ENCODE assay signal across 13 cellular contexts in genomic region chr20:32191873-32192272, GRCh38. TPM values are rescaled to one million over a fixed set of nuclear protein-coding genes. Genes with fewer than 3 reads are reported as not detected.
DNase-seq lines count a peak whose midpoint lies in the region; ATAC-seq, FAIRE-seq and TF ChIP-seq lines count a peak whose summit lies in the region.
"Had no signal": no experiment of that assay in that cellular context is flagged by ENCODE, and none has a peak within 500 bp of the region (broad histone marks: within the 10 kb centered on the region; RNA-seq: fewer than 3 reads in every experiment).

No MANE protein-coding gene starts in this region.

- H3K4me1 Mint-ChIP-seq in CD4-positive, CD25-positive, alpha-beta regulatory T cell = peaks cover 4 to 37% (median 17%) of the 10 kb centered on the region in 4 donors
- H3K4me1 Mint-ChIP-seq in chondrocyte (ENCODE audit: low read depth) (peaks cover 32% of the 10 kb centered on the region), nephron (peaks cover 14% of the 10 kb centered on the region)

- FAIRE-seq in GM12892 (lab: Jason Lieb, UNC) = peak; percentile 40

- no peak overlapping the region for H3K4me3 ChIP-seq in CD4-positive, CD25-positive, alpha-beta regulatory T cell (ENCODE audit: low read depth, low read length)
- H3K4me3 ChIP-seq: adrenal gland, coronary artery, transverse colon had no signal

- H3K36me3 Mint-ChIP-seq in CD4-positive, CD25-positive, alpha-beta regulatory T cell = peaks cover 17% of the 10 kb centered on the region
- H3K36me3 Mint-ChIP-seq in chondrocyte (ENCODE audit: low read depth) (peaks cover 22% of the 10 kb centered on the region), nephron (ENCODE audit: low read depth) (peaks cover 33% of the 10 kb centered on the region)

- peak overlapping the region; percentile 47 to 86 (median 70) for H3K4me3 Mint-ChIP-seq in CD4-positive, CD25-positive, alpha-beta regulatory T cell
- H3K4me3 Mint-ChIP-seq in chondrocyte (ENCODE audit: unreplicated experiment) = no peak overlapping the region
- H3K4me3 Mint-ChIP-seq in nephron = peak overlapping the region in 2 of 3 experiments; percentile 61 to 85

- H3K27ac Mint-ChIP-seq in CD4-positive, CD25-positive, alpha-beta regulatory T cell = peak overlapping the region in 2 of 3 donors; percentile 77 to 91
- H3K27ac Mint-ChIP-seq in chondrocyte (ENCODE audit: unreplicated experiment) (peak overlapping the region; percentile 70), nephron (peak overlapping the region in 2 of 3 experiments; percentile 33 to 37)

- H3K9me3 Mint-ChIP-seq in CD4-positive, CD25-positive, alpha-beta regulatory T cell = no peaks in the 10 kb centered on the region
- H3K9me3 Mint-ChIP-seq in chondrocyte (ENCODE audit: low read depth) (no peaks in the 10 kb centered on the region), nephron (no peaks in the 10 kb centered on the region)

- H3K4me1 ChIP-seq in CD4-positive, CD25-positive, alpha-beta regulatory T cell (ENCODE audit: control insufficient read depth, insufficient read depth, low read length, poor library complexity, severe bottlenecking) = peaks cover 13% of the 10 kb centered on the region

- DNase-seq in CD4-positive, CD25-positive, alpha-beta regulatory T cell = no peak
- DNase-seq in GM12892 (ENCODE audit: insufficient read length) (no peak), chondrocyte (ENCODE audit: low spot score) (no peak), glomerular visceral epithelial cell (ENCODE audit: extremely low spot score) (no peak), RPMI8226 (no peak)
- DNase-seq: midbrain; NK-92 treated with Interleukin-12 subunit alpha and Interleukin-12 subunit beta, amount 100 ng/mL, for 24 hours; SHP77 treated with DMSO at 0.1 percent for 48 hours; transverse colon had no signal

- peaks cover 18% of the 10 kb centered on the region for H3K36me3 ChIP-seq in CD4-positive, CD25-positive, alpha-beta regulatory T cell (ENCODE audit: control insufficient read depth, insufficient read depth, low read length)

- TF ChIP-seq CTCF in chondrocyte (IDR thresholded peaks at IDR 0.05) (no peak), nephron (IDR thresholded peaks at IDR 0.05; ENCODE audit: unreplicated experiment in 3 of 3) (no peak)

- no peaks in the 10 kb centered on the region for H3K27me3 ChIP-seq in CD4-positive, CD25-positive, alpha-beta regulatory T cell (ENCODE audit: control insufficient read depth, insufficient read depth, low read length)
- H3K27me3 ChIP-seq: adrenal gland, transverse colon had no signal

- no peaks in the 10 kb centered on the region for H3K27me3 Mint-ChIP-seq in CD4-positive, CD25-positive, alpha-beta regulatory T cell
- H3K27me3 Mint-ChIP-seq in chondrocyte (ENCODE audit: low read depth) = no peaks in the 10 kb centered on the region
- no peaks in the 10 kb centered on the region for H3K27me3 Mint-ChIP-seq in nephron (ENCODE audit: low read depth)

- ATAC-seq in CD4-positive, CD25-positive, alpha-beta regulatory T cell (ENCODE audit: low read depth in 2 of 2) = no peak
- no peak for ATAC-seq in HG03175 (IDR thresholded peaks at IDR 0.05; ENCODE audit: unreplicated experiment)

- no peak for TF ChIP-seq POLR2A in GM12892 (IDR thresholded peaks at IDR 0.05; ENCODE audit: low read depth, low read length)

- H3K9me3 ChIP-seq in CD4-positive, CD25-positive, alpha-beta regulatory T cell (ENCODE audit: control insufficient read depth in 2 of 2, low read length in 2 of 2) = no peaks in the 10 kb centered on the region
- H3K9me3 ChIP-seq: adrenal gland, transverse colon had no signal

- peak overlapping the region; percentile 7 for H3K27ac ChIP-seq in CD4-positive, CD25-positive, alpha-beta regulatory T cell (ENCODE audit: insufficient read depth, low read length, poor library complexity, severe bottlenecking)

RNA-seq across cellular contexts. Expression of gene PLAGL2, which starts 15.7 kb away (rescaled TPM):
- total RNA-seq in CD4-positive, CD25-positive, alpha-beta regulatory T cell = 22.9 TPM
- polyA plus RNA-seq in CD4-positive, CD25-positive, alpha-beta regulatory T cell = 1 to 10 TPM; 2.8 to 5.3 (median 4.0) TPM
- polyA plus RNA-seq in GM12892 (2012; ENCODE audit: missing spikeins) = 10.4 TPM
- 9.1 to 16.9 TPM (median 16.4 TPM) in 3 replicates for total RNA-seq in chondrocyte

RNA-seq across cellular contexts. Expression of gene POFUT1, which starts 15.8 kb away (rescaled TPM):
- 14.1 TPM for total RNA-seq in CD4-positive, CD25-positive, alpha-beta regulatory T cell
- 10 to 100 TPM; 10.0 to 14.3 (median 12.0) TPM for polyA plus RNA-seq in CD4-positive, CD25-positive, alpha-beta regulatory T cell
- 13.8 TPM for polyA plus RNA-seq in GM12892 (2012; ENCODE audit: missing spikeins)
- 61.6 to 68.3 TPM (median 66.4 TPM) in 3 replicates for total RNA-seq in chondrocyte
